Comparison of ENCODE assay signal across 36 cellular contexts in the genomic region with DNA sequence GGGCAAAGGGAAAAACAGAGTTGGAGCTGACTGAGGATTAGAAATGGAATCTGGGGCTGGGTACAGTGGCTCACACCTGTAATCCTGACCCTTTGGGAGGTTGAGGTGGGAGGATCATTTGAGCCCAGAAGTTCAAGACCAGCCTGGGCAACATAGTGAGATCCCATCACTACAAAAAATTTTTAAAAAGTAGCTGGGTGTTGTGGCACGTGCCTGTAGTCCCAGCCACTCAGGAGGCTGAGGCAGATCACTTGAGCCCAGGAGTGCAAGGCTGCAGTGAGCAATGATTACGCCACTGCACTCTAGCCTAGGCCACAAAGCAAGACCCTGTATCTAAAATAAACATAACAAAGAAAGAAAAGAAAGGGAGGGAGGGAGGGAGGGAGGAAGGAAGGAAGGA. TPM values are rescaled to one million over a fixed set of nuclear protein-coding genes. Genes with fewer than 3 reads are reported as not detected.
"Had no signal": no experiment of that assay in that cellular context is flagged by ENCODE, and none has a peak within 500 bp of the region (broad histone marks: within the 10 kb centered on the region; RNA-seq: fewer than 3 reads in every experiment).

No MANE protein-coding gene starts in this region.

- DNase-seq: activated CD4-positive, alpha-beta memory T cell treated with anti-CD3 and anti-CD28 coated beads, Interleukin-2, amount 10 ng/mL, durations not matched to agents 7 days and 5 days; activated CD4-positive, alpha-beta T cell treated with anti-CD3 and anti-CD28 coated beads for 1 hour; activated CD4-positive, alpha-beta T cell treated with anti-CD3 and anti-CD28 coated beads for 36 hours; activated CD4-positive, alpha-beta T cell treated with anti-CD3 and anti-CD28 coated beads for 48 hours; activated CD4-positive, alpha-beta T cell treated with anti-CD3 and anti-CD28 coated beads, Interleukin-2, amount 10 ng/mL, durations not matched to agents 7 days and 5 days; activated CD4-positive, alpha-beta T cell treated with anti-CD3 and anti-CD28 coated beads, Interleukin-2, amount 50 U/mL, for 48 hours; activated CD4-positive, CD25-positive, alpha-beta regulatory T cell; activated CD8-positive, alpha-beta memory T cell treated with anti-CD3 and anti-CD28 coated beads for 24 hours; activated CD8-positive, alpha-beta memory T cell treated with anti-CD3 and anti-CD28 coated beads, Interleukin-2, amount 10 ng/mL, durations not matched to agents 7 days and 5 days; activated CD8-positive, alpha-beta memory T cell treated with anti-CD3 and anti-CD28 coated beads, Interleukin-2, amount 50 U/mL, for 48 hours; activated CD8-positive, alpha-beta T cell treated with anti-CD3 and anti-CD28 coated beads, Interleukin-2, amount 10 ng/mL, durations not matched to agents 7 days and 5 days; activated effector memory CD4-positive, alpha-beta T cell treated with Interleukin-2 at 50 U/mL for 16 hours; activated gamma-delta T cell; activated naive CD4-positive, alpha-beta T cell treated with anti-CD3 and anti-CD28 coated beads, Interleukin-2, amount 10 ng/mL, durations not matched to agents 7 days and 5 days; activated naive CD4-positive, alpha-beta T cell treated with Interleukin-2 at 50 U/mL for 16 hours; activated naive CD8-positive, alpha-beta T cell treated with anti-CD3 and anti-CD28 coated beads, Interleukin-2, amount 10 ng/mL, durations not matched to agents 7 days and 5 days; activated naive CD8-positive, alpha-beta T cell treated with anti-CD3 and anti-CD28 coated beads, Interleukin-2, amount 50 U/mL, for 24 hours; activated T-cell treated with anti-CD3 and anti-CD28 coated beads, Interleukin-2, amount 50 U/mL, for 24 hours; activated T-cell treated with anti-CD3 and anti-CD28 coated beads, Interleukin-2, amount 50 U/mL, for 48 hours; amygdala; anterior cingulate cortex; caudate nucleus; cerebellar nuclear complex; T-helper 2 cell; T-helper 9 cell had no signal

- H3K36me3 ChIP-seq: ascending aorta, cardiac muscle cell had no signal

- H3K9me3 ChIP-seq: ascending aorta had no signal

- ATAC-seq: activated CD4-positive, alpha-beta T cell treated with anti-CD3 and anti-CD28 coated beads for 36 hours; activated CD4-positive, CD25-positive, alpha-beta regulatory T cell treated with anti-CD3 and anti-CD28 coated beads, Interleukin-2, amount 50 U/mL, for 24 hours; activated CD8-positive, alpha-beta memory T cell treated with anti-CD3 and anti-CD28 coated beads, Interleukin-2, amount 10 ng/mL, durations not matched to agents 7 days and 5 days; activated CD8-positive, alpha-beta T cell treated with anti-CD3 and anti-CD28 coated beads, Interleukin-2, amount 10 ng/mL, durations not matched to agents 7 days and 5 days; activated naive CD8-positive, alpha-beta T cell treated with anti-CD3 and anti-CD28 coated beads, Interleukin-2, amount 50 U/mL, for 24 hours had no signal

- H3K9me3 Mint-ChIP-seq: activated CD4-positive, alpha-beta memory T cell treated with anti-CD3 and anti-CD28 coated beads, Interleukin-2, amount 10 ng/mL, durations not matched to agents 7 days and 5 days; activated CD4-positive, alpha-beta T cell treated with anti-CD3 and anti-CD28 coated beads, Interleukin-2, amount 10 ng/mL, durations not matched to agents 7 days and 5 days; activated naive CD4-positive, alpha-beta T cell treated with anti-CD3 and anti-CD28 coated beads, Interleukin-2, amount 10 ng/mL, durations not matched to agents 7 days and 5 days; activated naive CD4-positive, alpha-beta T cell treated with anti-CD3 and anti-CD28 coated beads, Interleukin-2, amount 50 U/mL, for 24 hours; activated naive CD8-positive, alpha-beta T cell treated with anti-CD3 and anti-CD28 coated beads, Interleukin-2, amount 10 ng/mL, durations not matched to agents 7 days and 5 days; activated naive CD8-positive, alpha-beta T cell treated with anti-CD3 and anti-CD28 coated beads, Interleukin-2, amount 50 U/mL, for 24 hours; activated T-cell treated with anti-CD3 and anti-CD28 coated beads, Interleukin-2, amount 50 U/mL, for 24 hours; activated T-helper 2 cell treated with anti-CD3 and anti-CD28 coated beads, Interferon-gamma antibody, Interleukin-2, Interleukin-4, amounts not matched to agents 10 μg/mL and 5 μg/mL and 100 μg/mL, durations not matched to agents 14 hours and 24 hours and 36 hours; brain; central memory CD8-positive, alpha-beta T cell; T-helper 2 cell treated with Interferon-gamma antibody and Interleukin-4, amounts not matched to agents 5 μg/mL and 100 μg/mL, for 36 hours had no signal

- H3K4me1 ChIP-seq: ascending aorta had no signal

- H3K36me3 Mint-ChIP-seq: activated CD8-positive, alpha-beta memory T cell treated with anti-CD3 and anti-CD28 coated beads, Interleukin-2, amount 10 ng/mL, durations not matched to agents 7 days and 5 days; activated naive CD4-positive, alpha-beta T cell treated with anti-CD3 and anti-CD28 coated beads, Interleukin-2, amount 10 ng/mL, durations not matched to agents 7 days and 5 days; activated naive CD4-positive, alpha-beta T cell treated with anti-CD3 and anti-CD28 coated beads, Interleukin-2, amount 50 U/mL, for 24 hours; activated naive CD8-positive, alpha-beta T cell; activated naive CD8-positive, alpha-beta T cell treated with anti-CD3 and anti-CD28 coated beads, Interleukin-2, amount 10 ng/mL, durations not matched to agents 7 days and 5 days; brain had no signal

- H3K4me3 ChIP-seq: ascending aorta, cardiac muscle cell had no signal

- H3K4me3 Mint-ChIP-seq: activated CD4-positive, alpha-beta memory T cell treated with anti-CD3 and anti-CD28 coated beads, Interleukin-2, amount 10 ng/mL, durations not matched to agents 7 days and 5 days; activated CD4-positive, alpha-beta T cell treated with anti-CD3 and anti-CD28 coated beads for 36 hours; activated CD4-positive, alpha-beta T cell treated with anti-CD3 and anti-CD28 coated beads, Interleukin-2, amount 10 ng/mL, durations not matched to agents 7 days and 5 days; activated CD8-positive, alpha-beta memory T cell treated with anti-CD3 and anti-CD28 coated beads, Interleukin-2, amount 10 ng/mL, durations not matched to agents 7 days and 5 days; activated CD8-positive, alpha-beta T cell treated with anti-CD3 and anti-CD28 coated beads, Interleukin-2, amount 10 ng/mL, durations not matched to agents 7 days and 5 days; activated naive CD4-positive, alpha-beta T cell treated with anti-CD3 and anti-CD28 coated beads, Interleukin-2, amount 10 ng/mL, durations not matched to agents 7 days and 5 days; activated naive CD4-positive, alpha-beta T cell treated with anti-CD3 and anti-CD28 coated beads, Interleukin-2, amount 50 U/mL, for 24 hours; activated naive CD8-positive, alpha-beta T cell; activated naive CD8-positive, alpha-beta T cell treated with anti-CD3 and anti-CD28 coated beads, Interleukin-2, amount 10 ng/mL, durations not matched to agents 7 days and 5 days; activated naive CD8-positive, alpha-beta T cell treated with anti-CD3 and anti-CD28 coated beads, Interleukin-2, amount 50 U/mL, for 24 hours; activated T-cell treated with anti-CD3 and anti-CD28 coated beads, Interleukin-2, amount 50 U/mL, for 24 hours; brain; central memory CD8-positive, alpha-beta T cell; T-helper 2 cell treated with Interferon-gamma antibody and Interleukin-4, amounts not matched to agents 5 μg/mL and 100 μg/mL, for 36 hours had no signal

- H3K27ac ChIP-seq: ascending aorta, cardiac muscle cell, VCaP had no signal

- H3K27ac Mint-ChIP-seq: activated CD4-positive, alpha-beta memory T cell treated with anti-CD3 and anti-CD28 coated beads, Interleukin-2, amount 10 ng/mL, durations not matched to agents 7 days and 5 days; activated CD4-positive, alpha-beta T cell treated with anti-CD3 and anti-CD28 coated beads for 36 hours; activated CD4-positive, alpha-beta T cell treated with anti-CD3 and anti-CD28 coated beads, Interleukin-2, amount 10 ng/mL, durations not matched to agents 7 days and 5 days; activated CD8-positive, alpha-beta memory T cell treated with anti-CD3 and anti-CD28 coated beads, Interleukin-2, amount 10 ng/mL, durations not matched to agents 7 days and 5 days; activated CD8-positive, alpha-beta T cell treated with anti-CD3 and anti-CD28 coated beads, Interleukin-2, amount 10 ng/mL, durations not matched to agents 7 days and 5 days; activated naive CD4-positive, alpha-beta T cell treated with anti-CD3 and anti-CD28 coated beads, Interleukin-2, amount 10 ng/mL, durations not matched to agents 7 days and 5 days; activated naive CD4-positive, alpha-beta T cell treated with anti-CD3 and anti-CD28 coated beads, Interleukin-2, amount 50 U/mL, for 24 hours; activated naive CD8-positive, alpha-beta T cell; activated naive CD8-positive, alpha-beta T cell treated with anti-CD3 and anti-CD28 coated beads, Interleukin-2, amount 10 ng/mL, durations not matched to agents 7 days and 5 days; activated naive CD8-positive, alpha-beta T cell treated with anti-CD3 and anti-CD28 coated beads, Interleukin-2, amount 50 U/mL, for 24 hours; activated T-cell treated with anti-CD3 and anti-CD28 coated beads, Interleukin-2, amount 50 U/mL, for 24 hours; activated T-helper 2 cell treated with anti-CD3 and anti-CD28 coated beads, Interferon-gamma antibody, Interleukin-2, Interleukin-4, amounts not matched to agents 10 μg/mL and 5 μg/mL and 100 μg/mL, durations not matched to agents 14 hours and 24 hours and 36 hours; T-helper 2 cell treated with Interferon-gamma antibody and Interleukin-4, amounts not matched to agents 5 μg/mL and 100 μg/mL, for 36 hours had no signal

- H3K4me1 Mint-ChIP-seq: activated CD4-positive, alpha-beta T cell treated with anti-CD3 and anti-CD28 coated beads, Interleukin-2, amount 10 ng/mL, durations not matched to agents 7 days and 5 days; activated naive CD4-positive, alpha-beta T cell treated with anti-CD3 and anti-CD28 coated beads, Interleukin-2, amount 10 ng/mL, durations not matched to agents 7 days and 5 days; activated naive CD4-positive, alpha-beta T cell treated with anti-CD3 and anti-CD28 coated beads, Interleukin-2, amount 50 U/mL, for 24 hours had no signal

RNA-seq across cellular contexts. Expression of gene CACNA1C, which starts 33.7 kb away (rescaled TPM):
- total RNA-seq: bronchial epithelial cell had no signal
